9 cellular contexts compared by ENCODE assay signal in genomic region chr2:171158036-171158789, GRCh38. TPM values are rescaled to one million over a fixed set of nuclear protein-coding genes. Genes with fewer than 3 reads are reported as not detected.
DNase-seq lines count a peak whose midpoint lies in the region; ATAC-seq and TF ChIP-seq lines count a peak whose summit lies in the region.
"Had no signal": no experiment of that assay in that cellular context is flagged by ENCODE, and none has a peak within 500 bp of the region (broad histone marks: within the 10 kb centered on the region; RNA-seq: fewer than 3 reads in every experiment).

No MANE protein-coding gene starts in this region.

- no peak overlapping the region for H2BK5ac ChIP-seq in trophoblast cell (ENCODE audit: low read depth, low read length, poor library complexity)

- H3K4me3 Mint-ChIP-seq in effector memory CD8-positive, alpha-beta T cell, result peak overlapping the region; percentile 95 to 97

- H3K27ac Mint-ChIP-seq in effector memory CD8-positive, alpha-beta T cell, result no peak overlapping the region

- H3K36me3 ChIP-seq in trophoblast cell (ENCODE audit: control insufficient read depth in 1 of 2, insufficient read depth in 2 of 2, low read length in 2 of 2), result no peaks in the 10 kb centered on the region
- H3K36me3 ChIP-seq: right atrium auricular region had no signal

- peak overlapping the region; percentile 75 for H3K4ac ChIP-seq in trophoblast cell (ENCODE audit: low read depth, low read length)

- no peak overlapping the region for H2AK5ac ChIP-seq in trophoblast cell (ENCODE audit: low read length)

- H4K12ac ChIP-seq in trophoblast cell (ENCODE audit: low read depth, low read length), result no peak overlapping the region

- H3K4me3 ChIP-seq in trophoblast cell (ENCODE audit: low read depth, low read length), result no peak overlapping the region

- peak overlapping the region; percentile 30 for H3K4me2 ChIP-seq in trophoblast cell (ENCODE audit: low read length)

- H3K9me3 Mint-ChIP-seq in effector memory CD8-positive, alpha-beta T cell, result no peaks in the 10 kb centered on the region

- no peak overlapping the region for H3K14ac ChIP-seq in trophoblast cell (ENCODE audit: low read length)

- no peak overlapping the region for H4K8ac ChIP-seq in trophoblast cell (ENCODE audit: low read depth, low read length)

- H3K36me3 Mint-ChIP-seq in effector memory CD8-positive, alpha-beta T cell (ENCODE audit: insufficient read depth), result peaks cover 17% of the 10 kb centered on the region

- no peak overlapping the region for H2BK12ac ChIP-seq in trophoblast cell (ENCODE audit: low read length)

- H4K91ac ChIP-seq in trophoblast cell (ENCODE audit: low read depth, low read length), result no peak overlapping the region

- peaks cover 0 to 3% of the 10 kb centered on the region in 2 experiments for H3K4me1 ChIP-seq in trophoblast cell (ENCODE audit: control insufficient read depth in 1 of 2, insufficient read depth in 2 of 2, low read length in 2 of 2)

- H3K9ac ChIP-seq in trophoblast cell (ENCODE audit: low read length), result no peak overlapping the region

- H3K27ac ChIP-seq in trophoblast cell (ENCODE audit: low read depth, low read length), result no peak overlapping the region

- no peak overlapping the region for H3K23ac ChIP-seq in trophoblast cell (ENCODE audit: low read length)

- no peak overlapping the region for H3K18ac ChIP-seq in trophoblast cell (ENCODE audit: low read length)

- no peaks in the 10 kb centered on the region for H3K9me3 ChIP-seq in trophoblast cell (ENCODE audit: insufficient read depth, low read depth, low read length)
- H3K9me3 ChIP-seq: right atrium auricular region had no signal

- peaks cover 19% of the 10 kb centered on the region for H3K79me2 ChIP-seq in trophoblast cell (ENCODE audit: control insufficient read depth, insufficient read depth, low read length, poor library complexity)

- no peaks in the 10 kb centered on the region for H3K27me3 ChIP-seq in trophoblast cell (ENCODE audit: insufficient read depth, low read length)
- H3K27me3 ChIP-seq: right atrium auricular region had no signal

- H3K79me1 ChIP-seq in trophoblast cell (ENCODE audit: low read length), result peaks cover 20% of the 10 kb centered on the region

- H2AFZ ChIP-seq in trophoblast cell (ENCODE audit: insufficient read depth, low read length, poor library complexity), result no peak overlapping the region

- ATAC-seq in effector memory CD8-positive, alpha-beta T cell (replicated peaks), result no peak
- no peak for ATAC-seq in GM21526 (IDR thresholded peaks at IDR 0.05; ENCODE audit: low FRiP score, unreplicated experiment)
- ATAC-seq in GM18505 (IDR thresholded peaks at IDR 0.05; ENCODE audit: unreplicated experiment), result no peak

- H3K4me1 Mint-ChIP-seq in effector memory CD8-positive, alpha-beta T cell (ENCODE audit: low read depth in 2 of 2), result peaks cover 34 to 61% of the 10 kb centered on the region in 2 donors

- no peak overlapping the region for H2BK120ac ChIP-seq in trophoblast cell (ENCODE audit: insufficient read depth, low read length, poor library complexity)

- H3K27me3 Mint-ChIP-seq in effector memory CD8-positive, alpha-beta T cell, result no peaks in the 10 kb centered on the region

- WGBS in trophoblast cell (ENCODE audit: extremely low coverage, insufficient coverage, insufficient read length), result no CpG with 5 or more reads among the region's 9 CpGs

- no peak for TF ChIP-seq POLR2A in GM18505 (IDR thresholded peaks at IDR 0.05; ENCODE audit: borderline replicate concordance, extremely low read depth, insufficient read depth, insufficient read length)

- DNase-seq in NCI-H2107 treated with DMSO at 0.1 percent for 48 hours (lab: John Stamatoyannopoulos, UW; ENCODE audit: unreplicated experiment) (peak; percentile 19), NCI-H2107 (lab: John Stamatoyannopoulos, UW) (no peak), NCI-H510A (lab: John Stamatoyannopoulos, UW) (peak; percentile 10), trophoblast cell (no peak), ureter (ENCODE audit: low spot score) (no peak)
- no peak for DNase-seq in effector memory CD8-positive, alpha-beta T cell

RNA-seq across cellular contexts. Expression of gene TLK1, which starts 2.5 kb away (rescaled TPM):
- polyA plus RNA-seq in trophoblast cell (2013), result 65.0 and 65.7 TPM in 2 replicates
- total RNA-seq in ureter, result 69.6 TPM

Comparison
In these comparisons a context has a peak if more than half of its experiments do, and no peak if none do; other contexts are left out.
1. DNase-seq: peak in NCI-H2107 treated with DMSO at 0.1 percent for 48 hours (single experiment) and NCI-H510A (single experiment); none in NCI-H2107 (single experiment), effector memory CD8-positive, alpha-beta T cell (0 of 3), trophoblast cell (0 of 2) and ureter (single experiment).